8 cellular contexts compared by ENCODE assay signal in the genomic region with DNA sequence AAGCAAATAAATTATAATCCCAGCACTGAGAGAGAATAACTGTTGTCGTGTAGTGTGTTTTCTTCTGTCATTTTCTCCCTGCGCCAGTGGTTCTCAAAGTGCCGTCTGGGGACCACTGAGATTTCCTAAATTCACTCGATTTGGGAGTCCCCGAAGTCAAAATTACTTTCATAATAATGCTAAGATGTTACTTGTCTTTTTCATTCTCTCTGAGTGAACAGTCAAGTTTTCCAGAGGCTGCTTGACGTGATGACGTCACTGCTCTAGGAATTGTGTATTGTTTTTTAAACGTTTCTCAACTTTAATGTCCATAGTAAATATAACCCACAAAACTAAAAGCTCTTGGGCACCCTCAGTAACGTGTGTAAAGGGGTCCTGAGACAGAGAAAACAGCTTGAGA. TPM values are rescaled to one million over a fixed set of nuclear protein-coding genes. Genes with fewer than 3 reads are reported as not detected.
A peak's percentile ranks its signal among the peaks of the same experiment; 100 is the strongest.
DNase-seq lines count a peak whose midpoint lies in the region; ATAC-seq lines count a peak whose summit lies in the region.

No MANE protein-coding gene starts in this region.

- H3K27ac ChIP-seq in subcutaneous abdominal adipose tissue (ENCODE audit: low read depth, low read length), result peak overlapping the region; percentile 70

- H3K36me3 ChIP-seq in iPS-15b (ENCODE audit: control insufficient read depth, insufficient read depth, low read length) (peaks cover 22% of the 10 kb centered on the region), subcutaneous abdominal adipose tissue (ENCODE audit: control insufficient read depth in 5 of 5, insufficient read depth in 5 of 5, low read length in 5 of 5) (peaks cover 9 to 28% (median 26%) of the 10 kb centered on the region in 5 donors)

- no peaks in the 10 kb centered on the region for H3K9me3 Mint-ChIP-seq in T-helper 2 cell treated with Interferon-gamma antibody and Interleukin-4, amounts not matched to agents 5 μg/mL and 100 μg/mL, for 36 hours
- H3K9me3 Mint-ChIP-seq in activated CD4-positive, alpha-beta memory T cell treated with anti-CD3 and anti-CD28 coated beads, Interleukin-2, amount 10 ng/mL, durations not matched to agents 7 days and 5 days, result no peaks in the 10 kb centered on the region

- H3K4me1 Mint-ChIP-seq in T-helper 2 cell treated with Interferon-gamma antibody and Interleukin-4, amounts not matched to agents 5 μg/mL and 100 μg/mL, for 36 hours (ENCODE audit: low read depth), result peaks cover 31% of the 10 kb centered on the region
- H3K4me1 Mint-ChIP-seq in activated CD4-positive, alpha-beta memory T cell treated with anti-CD3 and anti-CD28 coated beads, Interleukin-2, amount 10 ng/mL, durations not matched to agents 7 days and 5 days, result peaks cover 42% of the 10 kb centered on the region

- H3K9me3 ChIP-seq in iPS-15b (ENCODE audit: control insufficient read depth, insufficient read depth, low read length), result no peaks in the 10 kb centered on the region
- H3K9me3 ChIP-seq in subcutaneous abdominal adipose tissue (ENCODE audit: control insufficient read depth in 5 of 5, low read length in 5 of 5), result no peaks in the 10 kb centered on the region

- peaks cover 9% of the 10 kb centered on the region for H3K4me1 ChIP-seq in iPS-15b (ENCODE audit: control insufficient read depth, insufficient read depth, low read length)
- H3K4me1 ChIP-seq in subcutaneous abdominal adipose tissue (ENCODE audit: control insufficient read depth in 5 of 5, insufficient read depth in 5 of 5, low read length in 5 of 5), result peaks cover 5 to 39% (median 34%) of the 10 kb centered on the region in 5 donors

- peaks cover 9% of the 10 kb centered on the region for H3K27me3 ChIP-seq in iPS-15b (ENCODE audit: control insufficient read depth, insufficient read depth, low read length)
- no peaks in the 10 kb centered on the region for H3K27me3 ChIP-seq in subcutaneous abdominal adipose tissue (ENCODE audit: control insufficient read depth in 5 of 5, insufficient read depth in 4 of 5, low read length in 5 of 5)

- peak overlapping the region; percentile 88 for H3K27ac Mint-ChIP-seq in T-helper 2 cell treated with Interferon-gamma antibody and Interleukin-4, amounts not matched to agents 5 μg/mL and 100 μg/mL, for 36 hours
- H3K27ac Mint-ChIP-seq in activated CD4-positive, alpha-beta memory T cell treated with anti-CD3 and anti-CD28 coated beads, Interleukin-2, amount 10 ng/mL, durations not matched to agents 7 days and 5 days, result peak overlapping the region; percentile 78

- ATAC-seq in HG02840 (IDR thresholded peaks at IDR 0.05; ENCODE audit: low FRiP score, unreplicated experiment), result no peak

- H3K27me3 Mint-ChIP-seq in T-helper 2 cell treated with Interferon-gamma antibody and Interleukin-4, amounts not matched to agents 5 μg/mL and 100 μg/mL, for 36 hours (ENCODE audit: low read depth), result peaks cover 18% of the 10 kb centered on the region
- peaks cover 17% of the 10 kb centered on the region for H3K27me3 Mint-ChIP-seq in activated CD4-positive, alpha-beta memory T cell treated with anti-CD3 and anti-CD28 coated beads, Interleukin-2, amount 10 ng/mL, durations not matched to agents 7 days and 5 days

- H3K4me3 ChIP-seq in iPS-15b (ENCODE audit: low read depth, low read length) (peak overlapping the region; percentile 97), subcutaneous abdominal adipose tissue (ENCODE audit: low read depth in 1 of 5, low read length in 5 of 5) (peak overlapping the region; percentile 95 to 99 (median 97))

- DNase-seq in T-helper 2 cell treated with Interferon-gamma antibody and Interleukin-4, amounts not matched to agents 5 μg/mL and 100 μg/mL, for 36 hours (ENCODE audit: low spot score), result no peak
- DNase-seq in T-helper 2 cell (no peak), NCI-H510A (lab: John Stamatoyannopoulos, UW) (no peak), amygdala (lab: John Stamatoyannopoulos, UW) (no peak)
- DNase-seq in activated CD4-positive, alpha-beta memory T cell treated with anti-CD3 and anti-CD28 coated beads, Interleukin-2, amount 10 ng/mL, durations not matched to agents 7 days and 5 days, result no peak

- H3K4me3 Mint-ChIP-seq in T-helper 2 cell treated with Interferon-gamma antibody and Interleukin-4, amounts not matched to agents 5 μg/mL and 100 μg/mL, for 36 hours, result peak overlapping the region; percentile 96
- peak overlapping the region; percentile 94 for H3K4me3 Mint-ChIP-seq in activated CD4-positive, alpha-beta memory T cell treated with anti-CD3 and anti-CD28 coated beads, Interleukin-2, amount 10 ng/mL, durations not matched to agents 7 days and 5 days

- peaks cover 20% of the 10 kb centered on the region for H3K36me3 Mint-ChIP-seq in T-helper 2 cell treated with Interferon-gamma antibody and Interleukin-4, amounts not matched to agents 5 μg/mL and 100 μg/mL, for 36 hours (ENCODE audit: low read depth)
- peaks cover 26% of the 10 kb centered on the region for H3K36me3 Mint-ChIP-seq in activated CD4-positive, alpha-beta memory T cell treated with anti-CD3 and anti-CD28 coated beads, Interleukin-2, amount 10 ng/mL, durations not matched to agents 7 days and 5 days (ENCODE audit: low read depth)

- POLR2A ChIA-PET in activated CD4-positive, alpha-beta memory T cell treated with anti-CD3 and anti-CD28 coated beads, Interleukin-2, amount 10 ng/mL, durations not matched to agents 7 days and 5 days (lab: Charles Lee), result interaction anchor here (0.9 to 4.0 kb wide), 11 partner anchors 16 to 289 kb away, joined by 3 to 18 read pairs (median 5); a partner anchor contains a TSS

- H3K9ac ChIP-seq in iPS-15b (ENCODE audit: low read depth, low read length) (no peak overlapping the region), subcutaneous abdominal adipose tissue (ENCODE audit: low read length in 5 of 5) (peak overlapping the region in 4 of 5 donors; percentile 43 to 75 (median 68))

- CTCF ChIA-PET in activated CD4-positive, alpha-beta memory T cell treated with anti-CD3 and anti-CD28 coated beads, Interleukin-2, amount 10 ng/mL, durations not matched to agents 7 days and 5 days (lab: Charles Lee), result interaction anchor here (0.5 to 6.7 kb wide), 24 partner anchors 10 to 478 kb away, joined by 3 to 79 read pairs (median 4); a partner anchor contains a TSS

RNA-seq across cellular contexts. Expression of a gene that starts 0.8 kb away (rescaled TPM):
- 10 to 100 TPM; 37.6 to 38.8 TPM for total RNA-seq in activated CD4-positive, alpha-beta memory T cell treated with anti-CD3 and anti-CD28 coated beads, Interleukin-2, amount 10 ng/mL, durations not matched to agents 7 days and 5 days

RNA-seq across cellular contexts. Expression of a gene that starts 47.8 kb away (rescaled TPM):
- total RNA-seq in activated CD4-positive, alpha-beta memory T cell treated with anti-CD3 and anti-CD28 coated beads, Interleukin-2, amount 10 ng/mL, durations not matched to agents 7 days and 5 days, result 100 to 1,000 TPM; 225 to 229 TPM

RNA-seq across cellular contexts. Expression of a gene that starts 53.0 kb away (rescaled TPM):
- 10 to 100 TPM; 30.3 to 30.8 TPM for total RNA-seq in activated CD4-positive, alpha-beta memory T cell treated with anti-CD3 and anti-CD28 coated beads, Interleukin-2, amount 10 ng/mL, durations not matched to agents 7 days and 5 days

RNA-seq across cellular contexts. Expression of a gene that starts 58.4 kb away (rescaled TPM):
- under 1 TPM; 0.25 to 0.45 TPM for total RNA-seq in activated CD4-positive, alpha-beta memory T cell treated with anti-CD3 and anti-CD28 coated beads, Interleukin-2, amount 10 ng/mL, durations not matched to agents 7 days and 5 days
